ENCODE assay signal across 29 cellular contexts in genomic region chr15:25335279-25335678, GRCh38.
"Had no signal": no experiment of that assay in that cellular context is flagged by ENCODE, and none has a peak within 500 bp of the region (broad histone marks: within the 10 kb centered on the region; RNA-seq: fewer than 3 reads in every experiment).

No MANE protein-coding gene starts in this region.

- DNase-seq: activated B cell treated with CpG ODN at 0.5 μM for 24 hours; activated CD4-positive, alpha-beta memory T cell treated with anti-CD3 and anti-CD28 coated beads for 36 hours; activated CD4-positive, alpha-beta T cell treated with anti-CD3 and anti-CD28 coated beads for 4 hours; activated CD4-positive, alpha-beta T cell treated with anti-CD3 and anti-CD28 coated beads, Interleukin-2, amount 50 U/mL, for 1 hour; activated CD4-positive, CD25-positive, alpha-beta regulatory T cell treated with anti-CD3 and anti-CD28 coated beads, Interleukin-2, amount 50 U/mL, for 72 hours; activated CD8-positive, alpha-beta memory T cell treated with anti-CD3 and anti-CD28 coated beads for 24 hours; activated CD8-positive, alpha-beta memory T cell treated with anti-CD3 and anti-CD28 coated beads, Interleukin-2, amount 10 ng/mL, durations not matched to agents 7 days and 5 days; activated CD8-positive, alpha-beta memory T cell treated with anti-CD3 and anti-CD28 coated beads, Interleukin-2, amount 50 U/mL, for 48 hours; activated effector memory CD4-positive, alpha-beta T cell treated with anti-CD3 and anti-CD28 coated beads, Interleukin-2, amount 50 U/mL, for 16 hours; activated naive CD4-positive, alpha-beta T cell; activated T-cell treated with anti-CD3 and anti-CD28 coated beads, Interleukin-2, amount 50 U/mL, for 48 hours; adrenal gland; body of pancreas; Kasumi-1; KG1; MM.1S; MV-4-11; NCI-H1092; NCI-H1436 treated with DMSO at 0.1 percent for 48 hours; NCI-H1694 treated with DMSO at 0.1 percent for 48 hours; NCI-H2029; NCI-H345; NCI-H524 treated with DMSO at 0.1 percent for 48 hours; SHP77; SK-N-SH had no signal

- ATAC-seq: activated CD8-positive, alpha-beta memory T cell treated with anti-CD3 and anti-CD28 coated beads, Interleukin-2, amount 10 ng/mL, durations not matched to agents 7 days and 5 days; activated naive CD4-positive, alpha-beta T cell treated with anti-CD3 and anti-CD28 coated beads, Interleukin-2, amount 50 U/mL, for 72 hours; body of pancreas; Panc1 had no signal

- H3K4me3 ChIP-seq: adrenal gland, body of pancreas, breast epithelium, SJSA1 had no signal
